1 cellular context compared by ENCODE assay signal in the genomic region with DNA sequence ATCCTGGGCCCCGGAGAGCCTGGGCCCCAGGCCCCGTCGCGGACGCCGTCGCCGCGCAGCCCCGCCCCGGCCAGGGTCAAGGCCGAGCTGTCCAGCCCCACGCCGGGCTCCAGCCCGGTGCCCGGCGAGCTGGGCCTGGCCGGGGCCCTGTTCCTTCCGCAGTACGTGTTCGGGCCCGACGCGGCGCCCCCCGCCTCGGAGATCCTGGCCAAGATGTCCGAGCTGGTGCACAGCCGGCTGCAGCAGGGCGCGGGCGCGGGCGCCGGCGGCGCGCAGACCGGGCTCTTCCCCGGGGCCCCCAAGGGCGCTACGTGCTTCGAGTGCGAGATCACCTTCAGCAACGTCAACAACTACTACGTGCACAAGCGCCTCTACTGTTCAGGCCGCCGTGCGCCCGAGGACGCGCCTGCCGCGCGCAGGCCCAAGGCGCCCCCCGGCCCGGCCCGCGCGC.
TF ChIP-seq lines count a peak whose summit lies in the region.

No MANE protein-coding gene starts in this region.

TF ChIP-seq in GM23338, 12 proteins besides CTCF, POLR2A, EP300 and RAD21 (continued from another document):
- TF ChIP-seq, protein P1, sequence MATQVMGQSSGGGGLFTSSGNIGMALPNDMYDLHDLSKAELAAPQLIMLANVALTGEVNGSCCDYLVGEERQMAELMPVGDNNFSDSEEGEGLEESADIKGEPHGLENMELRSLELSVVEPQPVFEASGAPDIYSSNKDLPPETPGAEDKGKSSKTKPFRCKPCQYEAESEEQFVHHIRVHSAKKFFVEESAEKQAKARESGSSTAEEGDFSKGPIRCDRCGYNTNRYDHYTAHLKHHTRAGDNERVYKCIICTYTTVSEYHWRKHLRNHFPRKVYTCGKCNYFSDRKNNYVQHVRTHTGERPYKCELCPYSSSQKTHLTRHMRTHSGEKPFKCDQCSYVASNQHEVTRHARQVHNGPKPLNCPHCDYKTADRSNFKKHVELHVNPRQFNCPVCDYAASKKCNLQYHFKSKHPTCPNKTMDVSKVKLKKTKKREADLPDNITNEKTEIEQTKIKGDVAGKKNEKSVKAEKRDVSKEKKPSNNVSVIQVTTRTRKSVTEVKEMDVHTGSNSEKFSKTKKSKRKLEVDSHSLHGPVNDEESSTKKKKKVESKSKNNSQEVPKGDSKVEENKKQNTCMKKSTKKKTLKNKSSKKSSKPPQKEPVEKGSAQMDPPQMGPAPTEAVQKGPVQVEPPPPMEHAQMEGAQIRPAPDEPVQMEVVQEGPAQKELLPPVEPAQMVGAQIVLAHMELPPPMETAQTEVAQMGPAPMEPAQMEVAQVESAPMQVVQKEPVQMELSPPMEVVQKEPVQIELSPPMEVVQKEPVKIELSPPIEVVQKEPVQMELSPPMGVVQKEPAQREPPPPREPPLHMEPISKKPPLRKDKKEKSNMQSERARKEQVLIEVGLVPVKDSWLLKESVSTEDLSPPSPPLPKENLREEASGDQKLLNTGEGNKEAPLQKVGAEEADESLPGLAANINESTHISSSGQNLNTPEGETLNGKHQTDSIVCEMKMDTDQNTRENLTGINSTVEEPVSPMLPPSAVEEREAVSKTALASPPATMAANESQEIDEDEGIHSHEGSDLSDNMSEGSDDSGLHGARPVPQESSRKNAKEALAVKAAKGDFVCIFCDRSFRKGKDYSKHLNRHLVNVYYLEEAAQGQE (IDR thresholded peaks at IDR 0.05; ENCODE audit: unreplicated experiment): no peak
- TF ChIP-seq ZNF114 (CRISPR knock-in tag; IDR thresholded peaks at IDR 0.05) (no peak), CREB1 (CRISPR knock-in tag; IDR thresholded peaks at IDR 0.05; ENCODE audit: low read depth) (no peak), ZNF331 (CRISPR knock-in tag; IDR thresholded peaks at IDR 0.05; ENCODE audit: low read depth) (no peak), STAT1 (IDR thresholded peaks at IDR 0.05; ENCODE audit: unreplicated experiment) (no peak), NANOG (IDR thresholded peaks at IDR 0.05; ENCODE audit: borderline replicate concordance) (no peak), POLR2AphosphoS5 (IDR thresholded peaks at IDR 0.05; ENCODE audit: low read depth) (no peak)
- TF ChIP-seq, protein P2, sequence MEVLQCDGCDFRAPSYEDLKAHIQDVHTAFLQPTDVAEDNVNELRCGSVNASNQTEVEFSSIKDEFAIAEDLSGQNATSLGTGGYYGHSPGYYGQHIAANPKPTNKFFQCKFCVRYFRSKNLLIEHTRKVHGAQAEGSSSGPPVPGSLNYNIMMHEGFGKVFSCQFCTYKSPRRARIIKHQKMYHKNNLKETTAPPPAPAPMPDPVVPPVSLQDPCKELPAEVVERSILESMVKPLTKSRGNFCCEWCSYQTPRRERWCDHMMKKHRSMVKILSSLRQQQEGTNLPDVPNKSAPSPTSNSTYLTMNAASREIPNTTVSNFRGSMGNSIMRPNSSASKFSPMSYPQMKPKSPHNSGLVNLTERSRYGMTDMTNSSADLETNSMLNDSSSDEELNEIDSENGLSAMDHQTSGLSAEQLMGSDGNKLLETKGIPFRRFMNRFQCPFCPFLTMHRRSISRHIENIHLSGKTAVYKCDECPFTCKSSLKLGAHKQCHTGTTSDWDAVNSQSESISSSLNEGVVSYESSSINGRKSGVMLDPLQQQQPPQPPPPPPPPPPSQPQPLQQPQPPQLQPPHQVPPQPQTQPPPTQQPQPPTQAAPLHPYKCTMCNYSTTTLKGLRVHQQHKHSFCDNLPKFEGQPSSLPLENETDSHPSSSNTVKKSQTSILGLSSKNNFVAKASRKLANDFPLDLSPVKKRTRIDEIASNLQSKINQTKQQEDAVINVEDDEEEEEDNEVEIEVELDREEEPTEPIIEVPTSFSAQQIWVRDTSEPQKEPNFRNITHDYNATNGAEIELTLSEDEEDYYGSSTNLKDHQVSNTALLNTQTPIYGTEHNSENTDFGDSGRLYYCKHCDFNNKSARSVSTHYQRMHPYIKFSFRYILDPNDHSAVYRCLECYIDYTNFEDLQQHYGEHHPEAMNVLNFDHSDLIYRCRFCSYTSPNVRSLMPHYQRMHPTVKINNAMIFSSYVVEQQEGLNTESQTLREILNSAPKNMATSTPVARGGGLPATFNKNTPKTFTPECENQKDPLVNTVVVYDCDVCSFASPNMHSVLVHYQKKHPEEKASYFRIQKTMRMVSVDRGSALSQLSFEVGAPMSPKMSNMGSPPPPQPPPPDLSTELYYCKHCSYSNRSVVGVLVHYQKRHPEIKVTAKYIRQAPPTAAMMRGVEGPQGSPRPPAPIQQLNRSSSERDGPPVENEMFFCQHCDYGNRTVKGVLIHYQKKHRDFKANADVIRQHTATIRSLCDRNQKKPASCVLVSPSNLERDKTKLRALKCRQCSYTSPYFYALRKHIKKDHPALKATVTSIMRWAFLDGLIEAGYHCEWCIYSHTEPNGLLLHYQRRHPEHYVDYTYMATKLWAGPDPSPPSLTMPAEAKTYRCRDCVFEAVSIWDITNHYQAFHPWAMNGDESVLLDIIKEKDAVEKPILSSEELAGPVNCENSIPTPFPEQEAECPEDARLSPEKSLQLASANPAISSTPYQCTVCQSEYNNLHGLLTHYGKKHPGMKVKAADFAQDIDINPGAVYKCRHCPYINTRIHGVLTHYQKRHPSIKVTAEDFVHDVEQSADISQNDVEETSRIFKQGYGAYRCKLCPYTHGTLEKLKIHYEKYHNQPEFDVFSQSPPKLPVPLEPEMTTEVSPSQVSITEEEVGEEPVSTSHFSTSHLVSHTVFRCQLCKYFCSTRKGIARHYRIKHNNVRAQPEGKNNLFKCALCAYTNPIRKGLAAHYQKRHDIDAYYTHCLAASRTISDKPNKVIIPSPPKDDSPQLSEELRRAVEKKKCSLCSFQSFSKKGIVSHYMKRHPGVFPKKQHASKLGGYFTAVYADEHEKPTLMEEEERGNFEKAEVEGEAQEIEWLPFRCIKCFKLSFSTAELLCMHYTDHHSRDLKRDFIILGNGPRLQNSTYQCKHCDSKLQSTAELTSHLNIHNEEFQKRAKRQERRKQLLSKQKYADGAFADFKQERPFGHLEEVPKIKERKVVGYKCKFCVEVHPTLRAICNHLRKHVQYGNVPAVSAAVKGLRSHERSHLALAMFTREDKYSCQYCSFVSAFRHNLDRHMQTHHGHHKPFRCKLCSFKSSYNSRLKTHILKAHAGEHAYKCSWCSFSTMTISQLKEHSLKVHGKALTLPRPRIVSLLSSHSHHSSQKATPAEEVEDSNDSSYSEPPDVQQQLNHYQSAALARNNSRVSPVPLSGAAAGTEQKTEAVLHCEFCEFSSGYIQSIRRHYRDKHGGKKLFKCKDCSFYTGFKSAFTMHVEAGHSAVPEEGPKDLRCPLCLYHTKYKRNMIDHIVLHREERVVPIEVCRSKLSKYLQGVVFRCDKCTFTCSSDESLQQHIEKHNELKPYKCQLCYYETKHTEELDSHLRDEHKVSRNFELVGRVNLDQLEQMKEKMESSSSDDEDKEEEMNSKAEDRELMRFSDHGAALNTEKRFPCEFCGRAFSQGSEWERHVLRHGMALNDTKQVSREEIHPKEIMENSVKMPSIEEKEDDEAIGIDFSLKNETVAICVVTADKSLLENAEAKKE (CRISPR knock-in tag; IDR thresholded peaks at IDR 0.05): no peak
- TF ChIP-seq, protein P3, sequence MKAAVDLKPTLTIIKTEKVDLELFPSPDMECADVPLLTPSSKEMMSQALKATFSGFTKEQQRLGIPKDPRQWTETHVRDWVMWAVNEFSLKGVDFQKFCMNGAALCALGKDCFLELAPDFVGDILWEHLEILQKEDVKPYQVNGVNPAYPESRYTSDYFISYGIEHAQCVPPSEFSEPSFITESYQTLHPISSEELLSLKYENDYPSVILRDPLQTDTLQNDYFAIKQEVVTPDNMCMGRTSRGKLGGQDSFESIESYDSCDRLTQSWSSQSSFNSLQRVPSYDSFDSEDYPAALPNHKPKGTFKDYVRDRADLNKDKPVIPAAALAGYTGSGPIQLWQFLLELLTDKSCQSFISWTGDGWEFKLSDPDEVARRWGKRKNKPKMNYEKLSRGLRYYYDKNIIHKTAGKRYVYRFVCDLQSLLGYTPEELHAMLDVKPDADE (IDR thresholded peaks at IDR 0.05): no peak
